Comparison of ENCODE assay signal across 29 cellular contexts in the genomic region with DNA sequence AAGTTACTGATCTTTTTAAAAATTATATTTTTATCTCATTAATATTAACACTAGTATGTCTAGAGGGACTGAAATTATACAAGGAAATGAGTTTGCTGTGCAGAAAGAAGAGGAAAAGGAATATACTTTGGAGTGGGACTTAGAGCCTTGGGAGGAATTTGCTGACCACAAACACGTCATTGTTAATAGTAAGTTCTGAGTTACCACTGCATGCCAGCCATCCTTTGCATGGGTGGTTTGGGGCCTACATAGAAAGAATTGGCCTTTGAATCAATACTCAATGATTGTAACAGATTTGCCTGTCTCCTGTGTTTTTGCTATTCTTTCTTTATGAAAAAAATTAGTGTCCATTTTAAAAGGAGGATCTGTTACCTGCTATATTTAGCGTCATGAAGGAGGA.
"Had no signal": no experiment of that assay in that cellular context is flagged by ENCODE, and none has a peak within 500 bp of the region (broad histone marks: within the 10 kb centered on the region; RNA-seq: fewer than 3 reads in every experiment).

No MANE protein-coding gene starts in this region.

- DNase-seq: activated CD4-positive, alpha-beta T cell treated with anti-CD3 and anti-CD28 coated beads for 48 hours; activated CD4-positive, alpha-beta T cell treated with anti-CD3 and anti-CD28 coated beads, Interleukin-2, amount 50 U/mL, for 48 hours; activated CD8-positive, alpha-beta memory T cell treated with anti-CD3 and anti-CD28 coated beads for 24 hours; activated effector memory CD4-positive, alpha-beta T cell treated with anti-CD3 and anti-CD28 coated beads, Interleukin-2, amount 50 U/mL, for 16 hours; activated naive CD4-positive, alpha-beta T cell treated with anti-CD3 and anti-CD28 coated beads for 36 hours; activated naive CD8-positive, alpha-beta T cell treated with anti-CD3 and anti-CD28 coated beads for 36 hours; adrenal gland; brain microvascular endothelial cell; cortex of kidney; effector memory CD8-positive, alpha-beta T cell; foreskin keratinocyte; heart right ventricle; kidney glomerular epithelial cell; left lung; lower lobe of right lung; mesenchymal stem cell; naive thymus-derived CD8-positive, alpha-beta T cell; nucleus accumbens; psoas muscle; stimulated activated CD4-positive, alpha-beta T cell treated with anti-CD3 and anti-CD28 coated beads, Interleukin-2, amount 100 ng/mL, for 48 hours; T-helper 17 cell; T1000; WERI-Rb-1 had no signal

- H2AFZ ChIP-seq: parathyroid adenoma had no signal

- H3K27me3 ChIP-seq: adrenal gland, ascending aorta, brain microvascular endothelial cell, foreskin keratinocyte, heart right ventricle, left lung, right atrium auricular region, vagina had no signal

- H3K36me3 ChIP-seq: adrenal gland, ascending aorta, brain microvascular endothelial cell, heart right ventricle, left lung, lower lobe of right lung, right atrium auricular region, thoracic aorta, vagina, WERI-Rb-1 had no signal

- H3K9ac ChIP-seq: parathyroid adenoma had no signal

- H3K9me3 ChIP-seq: adrenal gland, ascending aorta, lower lobe of right lung, psoas muscle, right atrium auricular region, thoracic aorta, vagina had no signal

- H3K4me3 ChIP-seq: adrenal gland, ascending aorta, heart right ventricle, left lung, lower lobe of right lung, psoas muscle, right atrium auricular region, thoracic aorta, vagina had no signal

- H3K79me2 ChIP-seq: parathyroid adenoma had no signal

- ATAC-seq: activated CD4-positive, CD25-positive, alpha-beta regulatory T cell treated with anti-CD3 and anti-CD28 coated beads, Interleukin-2, amount 50 U/mL, for 24 hours; effector memory CD8-positive, alpha-beta T cell; foreskin keratinocyte; heart right ventricle; left lung; lower lobe of right lung; naive thymus-derived CD8-positive, alpha-beta T cell; psoas muscle; T-helper 17 cell had no signal

- H3K27ac ChIP-seq: adrenal gland, ascending aorta, brain microvascular endothelial cell, foreskin keratinocyte, heart right ventricle, left lung, lower lobe of right lung, parathyroid adenoma, psoas muscle, right atrium auricular region, thoracic aorta, vagina, WERI-Rb-1 had no signal

- H3K4me1 ChIP-seq: adrenal gland, ascending aorta, heart right ventricle, left lung, lower lobe of right lung, parathyroid adenoma, psoas muscle, right atrium auricular region, vagina had no signal
